17 cellular contexts compared by ENCODE assay signal in the genomic region with DNA sequence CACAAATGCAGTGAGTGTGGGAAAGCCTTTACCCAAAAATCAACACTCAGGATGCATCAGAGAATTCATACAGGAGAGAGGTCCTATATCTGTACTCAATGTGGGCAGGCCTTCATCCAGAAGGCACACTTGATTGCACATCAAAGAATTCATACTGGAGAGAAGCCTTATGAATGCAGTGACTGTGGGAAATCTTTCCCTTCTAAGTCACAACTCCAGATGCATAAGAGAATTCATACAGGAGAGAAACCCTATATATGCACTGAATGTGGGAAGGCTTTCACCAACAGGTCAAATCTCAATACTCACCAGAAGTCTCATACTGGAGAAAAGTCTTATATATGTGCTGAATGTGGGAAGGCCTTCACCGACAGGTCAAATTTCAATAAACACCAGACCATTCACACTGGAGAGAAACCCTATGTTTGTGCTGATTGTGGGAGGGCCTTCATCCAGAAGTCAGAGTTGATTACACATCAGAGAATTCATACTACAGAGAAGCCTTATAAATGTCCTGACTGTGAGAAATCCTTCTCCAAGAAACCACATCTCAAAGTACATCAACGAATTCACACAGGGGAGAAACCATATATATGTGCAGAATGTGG.
DNase-seq lines count a peak whose midpoint lies in the region; ATAC-seq, FAIRE-seq and TF ChIP-seq lines count a peak whose summit lies in the region.
"Had no signal": no experiment of that assay in that cellular context is flagged by ENCODE, and none has a peak within 500 bp of the region (broad histone marks: within the 10 kb centered on the region; RNA-seq: fewer than 3 reads in every experiment).

No MANE protein-coding gene starts in this region.

- POLR2A ChIA-PET in HCT116 (lab: Charles Lee): no interaction called here
- POLR2A ChIA-PET in H1 (lab: Charles Lee; ENCODE audit: partially characterized antibody): no interaction called here

- H4K91ac ChIP-seq in H1 (replicated peaks; ENCODE audit: insufficient read length, low read length): no peak overlapping the region

- no peak overlapping the region for H2BK12ac ChIP-seq in H1 (ENCODE audit: low read depth, low read length)

- TF ChIP-seq EP300 in H1 (IDR thresholded peaks at IDR 0.05; ENCODE audit: borderline replicate concordance in 1 of 2, low read depth in 2 of 2, low read length in 2 of 2): no peak

- intact Hi-C loops in HCT116 (cut with micrococcal nuclease): no loop called here

- H3K9ac ChIP-seq in HCT116 (ENCODE audit: low read length) (no peak overlapping the region), adipocyte (ENCODE audit: low read length) (no peak overlapping the region), H1 (replicated peaks in 1 of 4; ENCODE audit: extremely low read depth in 1 of 4, low read depth in 3 of 4, low read length in 3 of 4) (no peak overlapping the region)
- H3K9ac ChIP-seq: GM23248 had no signal

- RAD21 ChIA-PET in HCT116 (lab: Charles Lee; ENCODE audit: low non-redundant PET in 1 of 2, low total read pairs in 2 of 2, uncharacterized antibody in 2 of 2, unreplicated experiment in 2 of 2): no interaction called here

- CTCF ChIA-PET in HCT116 (lab: Charles Lee): no interaction called here
- CTCF ChIA-PET in H1 (lab: Charles Lee; ENCODE audit: partially characterized antibody): no interaction called here

- no peak overlapping the region for H3K18ac ChIP-seq in H1 (ENCODE audit: extremely low read depth, low read length)

- no peak overlapping the region for H2AFZ ChIP-seq in HCT116 (ENCODE audit: low read depth, low read length, poor library complexity, severe bottlenecking)
- H2AFZ ChIP-seq in H1 (ENCODE audit: low read length): no peak overlapping the region
- H2AFZ ChIP-seq: GM23248 had no signal

- H3K79me2 ChIP-seq in HCT116 (ENCODE audit: insufficient read depth, low read length) (no peaks in the 10 kb centered on the region), H1 (ENCODE audit: control insufficient read depth in 1 of 2, insufficient read depth in 2 of 2, low read length in 2 of 2) (no peaks in the 10 kb centered on the region)

- no peaks in the 10 kb centered on the region for H3K79me1 ChIP-seq in H1 (ENCODE audit: low read depth, low read length)

- H3K27me3 ChIP-seq in HCT116 (ENCODE audit: insufficient read depth, low read length): no peaks in the 10 kb centered on the region
- no peaks in the 10 kb centered on the region for H3K27me3 ChIP-seq in adipocyte (replicated peaks; ENCODE audit: control insufficient read depth, insufficient read depth, low read length)
- no peaks in the 10 kb centered on the region for H3K27me3 ChIP-seq in H1 (replicated peaks in 1 of 4; ENCODE audit: control insufficient read depth in 3 of 4, extremely low read depth in 1 of 4, insufficient read depth in 3 of 4, low read length in 3 of 4)

- H3K23ac ChIP-seq in H1 (ENCODE audit: insufficient read length): no peak overlapping the region

- TF ChIP-seq RAD21 in HCT116 (IDR thresholded peaks at IDR 0.05; ENCODE audit: low read depth) (no peak), H1 (IDR thresholded peaks at IDR 0.05 in 1 of 2, conservative IDR thresholded peaks at IDR 0.05 in 1 of 2; ENCODE audit: low read depth in 2 of 2, low read length in 2 of 2) (no peak)

- no peak overlapping the region for H3K27ac ChIP-seq in HCT116 (ENCODE audit: low read depth, low read length)
- H3K27ac ChIP-seq in H1 (ENCODE audit: low read depth, low read length): no peak overlapping the region
- H3K27ac ChIP-seq: GM23248 had no signal

- H3K4ac ChIP-seq in H1 (replicated peaks; ENCODE audit: insufficient read length, low read depth, low read length): no peak overlapping the region

- no peak overlapping the region for H4K8ac ChIP-seq in H1 (ENCODE audit: extremely low read depth, insufficient read depth, low read length)

- no peak overlapping the region for H2BK20ac ChIP-seq in H1 (ENCODE audit: low read length)

- no peak overlapping the region for H4K5ac ChIP-seq in H1 (ENCODE audit: insufficient read length, low read depth, low read length)

- H3K4me2 ChIP-seq in HCT116 (ENCODE audit: low read length) (no peak overlapping the region), H1 (ENCODE audit: insufficient read depth in 1 of 2, low read depth in 2 of 2, low read length in 2 of 2) (no peak overlapping the region)

- no peaks in the 10 kb centered on the region for H3K9me3 ChIP-seq in HCT116 (ENCODE audit: control insufficient read depth in 1 of 2, insufficient read depth in 1 of 2, low read depth in 1 of 2, low read length in 2 of 2)
- H3K9me3 ChIP-seq in adipocyte (ENCODE audit: control insufficient read depth, low read length): peaks cover 99% of the 10 kb centered on the region
- H3K9me3 ChIP-seq in H1 (ENCODE audit: insufficient read depth in 2 of 2, low read depth in 1 of 2, low read length in 1 of 2): peaks cover 8 to 13% of the 10 kb centered on the region in 2 experiments; a peak in 3 of 4 replicates

- H2BK120ac ChIP-seq in H1 (replicated peaks; ENCODE audit: low read depth, low read length): no peak overlapping the region

- H3K14ac ChIP-seq in H1 (ENCODE audit: insufficient read length): no peak overlapping the region

- DNase-seq in HCT116 (ENCODE audit: low read depth, low spot score) (no peak), adipocyte (ENCODE audit: low read depth) (no peak), H1 (ENCODE audit: low read depth in 1 of 2, low spot score in 2 of 2) (no peak), NCI-H524 treated with DMSO at 0.1 percent for 48 hours (lab: John Stamatoyannopoulos, UW) (no peak), SW 1271 (lab: John Stamatoyannopoulos, UW) (no peak), NCI-H526 treated with DMSO at 0.1 percent for 48 hours (lab: John Stamatoyannopoulos, UW) (no peak)
- DNase-seq: C1 segment of cervical spinal cord; Calu3; CD4-positive, alpha-beta memory T cell; COR-L47; DMS53; DMS79 treated with DMSO at 0.1 percent for 48 hours; GF-D8; GM23248; H9 had no signal

- no peak for FAIRE-seq in H1 (lab: Jason Lieb, UNC)
- FAIRE-seq: GM12891, GM19239 had no signal

- H3K4me3 ChIP-seq in HCT116 (replicated peaks in 1 of 2; ENCODE audit: low read depth in 1 of 2, low read length in 2 of 2): no peak overlapping the region
- peak overlapping the region; percentile 46 for H3K4me3 ChIP-seq in adipocyte (ENCODE audit: low read length)
- H3K4me3 ChIP-seq in H1 (ENCODE audit: extremely low read depth in 1 of 4, insufficient read depth in 2 of 4, low read depth in 3 of 4, low read length in 4 of 4): no peak overlapping the region
- H3K4me3 ChIP-seq: GM23248 had no signal

- no peak for ATAC-seq in HCT116

- TF ChIP-seq POLR2A in HCT116 (IDR thresholded peaks at IDR 0.05; ENCODE audit: borderline replicate concordance, extremely low read depth, insufficient read depth, insufficient read length) (no peak), H1 (IDR thresholded peaks at IDR 0.05; ENCODE audit: control extremely low read depth in 1 of 2, low read depth in 2 of 2, low read length in 2 of 2) (no peak)

- H2AK5ac ChIP-seq in H1 (ENCODE audit: low read depth, low read length): no peak overlapping the region

- no TSS peak for BruUV-seq in HCT116 (replicated peaks; lab: Mats Ljungman, UMichigan)

- H2BK5ac ChIP-seq in H1 (ENCODE audit: low read depth, low read length): no peak overlapping the region

- H4K20me1 ChIP-seq in HCT116 (ENCODE audit: insufficient read depth): no peaks in the 10 kb centered on the region
- no peaks in the 10 kb centered on the region for H4K20me1 ChIP-seq in H1 (replicated peaks in 1 of 2; ENCODE audit: control insufficient read depth in 1 of 2, insufficient read depth in 2 of 2, low read length in 2 of 2)

- H3K4me1 ChIP-seq in HCT116 (ENCODE audit: control insufficient read depth in 1 of 2, insufficient read depth in 2 of 2, low read length in 2 of 2): no peaks in the 10 kb centered on the region
- no peaks in the 10 kb centered on the region for H3K4me1 ChIP-seq in adipocyte (ENCODE audit: control insufficient read depth, insufficient read depth, low read length)
- no peaks in the 10 kb centered on the region for H3K4me1 ChIP-seq in H1 (replicated peaks in 1 of 4; ENCODE audit: control insufficient read depth in 3 of 4, insufficient read depth in 4 of 4, low read length in 3 of 4)

- H3K56ac ChIP-seq in H1 (replicated peaks; ENCODE audit: insufficient read length, low read depth, low read length): no peak overlapping the region

- H3K36me3 ChIP-seq in HCT116 (ENCODE audit: control insufficient read depth in 1 of 2, insufficient read depth in 2 of 2, low read length in 2 of 2) (no peaks in the 10 kb centered on the region), adipocyte (ENCODE audit: control insufficient read depth, insufficient read depth, low read length, severe bottlenecking) (peaks cover 27% of the 10 kb centered on the region), H1 (ENCODE audit: control insufficient read depth in 2 of 4, insufficient read depth in 4 of 4, low read length in 3 of 4) (peaks cover 0 to 10% (median 1%) of the 10 kb centered on the region in 4 experiments; a peak in 3 of 8 replicates)

- H3K23me2 ChIP-seq in H1 (ENCODE audit: low read depth, low read length): no peaks in the 10 kb centered on the region

- WGBS in H1 (ENCODE audit: extremely low coverage in 1 of 2, insufficient coverage in 1 of 2, insufficient read length in 1 of 2, insufficient replicate concordance in 2 of 2, low coverage in 1 of 2, low lambda C conversion rate in 2 of 2, missing lambda C conversion rate in 1 of 2), 2 experiments: 94% methylated on average over 2 of the region's 2 CpGs; no CpG with 5 or more reads in 1 of the 2 experiments

- H2BK15ac ChIP-seq in H1 (ENCODE audit: low read length): no peak overlapping the region

- no peaks in the 10 kb centered on the region for H3K9me2 ChIP-seq in HCT116 (ENCODE audit: insufficient read depth)

- TF ChIP-seq CTCF in HCT116 (IDR thresholded peaks at IDR 0.05 in 2 of 3, conservative IDR thresholded peaks at IDR 0.05 in 1 of 3; ENCODE audit: borderline replicate concordance in 1 of 3, insufficient read depth in 1 of 3, low read depth in 2 of 3, low read length in 2 of 3) (no peak), H1 (IDR thresholded peaks at IDR 0.05; ENCODE audit: control extremely low read depth in 1 of 3, insufficient read depth in 1 of 3, low read depth in 1 of 3, low read length in 3 of 3) (no peak)

TF ChIP-seq in HCT116, 20 proteins besides CTCF, POLR2A, EP300 and RAD21:
- TF ChIP-seq TCF7L2 (IDR thresholded peaks at IDR 0.05; ENCODE audit: borderline replicate concordance, extremely low read depth, insufficient read depth, insufficient read length): no peak
- TF ChIP-seq ZNF274 (IDR thresholded peaks at IDR 0.05; ENCODE audit: low read depth, low read length): peak; percentile 53
- TF ChIP-seq FOSL1 (IDR thresholded peaks at IDR 0.05; ENCODE audit: low read depth): no peak

TF ChIP-seq in H1, 55 proteins besides CTCF, POLR2A, EP300 and RAD21:
- TF ChIP-seq RNF2 (IDR thresholded peaks at IDR 0.05; ENCODE audit: borderline replicate concordance, low read depth, low read length, missing control alignments, poor library complexity, severe bottlenecking) (no peak), ZNF274 (IDR thresholded peaks at IDR 0.05; ENCODE audit: borderline replicate concordance, extremely low read depth, low read length) (peak; percentile 44; the same call in 1 of the 2 replicates)
TF ChIP-seq in H1: peak in this region for 1.
